ENCODE assay signal across 15 cellular contexts in genomic region chr2:190786404-190787166, GRCh38.
DNase-seq lines count a peak whose midpoint lies in the region; ATAC-seq and TF ChIP-seq lines count a peak whose summit lies in the region.
"Had no signal": no experiment of that assay in that cellular context is flagged by ENCODE, and none has a peak within 500 bp of the region (broad histone marks: within the 10 kb centered on the region; RNA-seq: fewer than 3 reads in every experiment).

No MANE protein-coding gene starts in this region.

- intact Hi-C loops in left colon (cut with DNase I, micrococcal nuclease), result no loop called here
- intact Hi-C loops in activated T-helper 1 cell treated with anti-CD3 and anti-CD28 coated beads, Interleukin-12 subunit alpha, Interleukin-12 subunit beta, Interleukin-2, Interleukin-4 antibody, amounts not matched to agents 30 ng/mL and 10 ng/mL and 1 ng/mL, durations not matched to agents 14 hours and 24 hours and 36 hours (cut with micrococcal nuclease), result no loop called here

- peaks cover 4% of the 10 kb centered on the region for H3K36me3 Mint-ChIP-seq in activated T-helper 1 cell treated with anti-CD3 and anti-CD28 coated beads, Interleukin-12 subunit alpha, Interleukin-12 subunit beta, Interleukin-2, Interleukin-4 antibody, amounts not matched to agents 30 ng/mL and 10 ng/mL and 1 ng/mL, durations not matched to agents 14 hours and 24 hours and 36 hours (ENCODE audit: low read depth)
- H3K36me3 Mint-ChIP-seq in osteocyte (ENCODE audit: unreplicated experiment), result no peaks in the 10 kb centered on the region
- H3K36me3 Mint-ChIP-seq: CD4-positive, alpha-beta memory T cell; stimulated activated memory B cell treated with anti-CD40 and anti-IgM and Interleukin-4, amounts not matched to agents 10 μg/mL and 1 μg/mL and 100 μg/mL, for 72 hours had no signal

- H3K27me3 Mint-ChIP-seq in activated T-helper 1 cell treated with anti-CD3 and anti-CD28 coated beads, Interleukin-12 subunit alpha, Interleukin-12 subunit beta, Interleukin-2, Interleukin-4 antibody, amounts not matched to agents 30 ng/mL and 10 ng/mL and 1 ng/mL, durations not matched to agents 14 hours and 24 hours and 36 hours (ENCODE audit: insufficient read depth), result no peaks in the 10 kb centered on the region
- H3K27me3 Mint-ChIP-seq in osteocyte (ENCODE audit: unreplicated experiment), result no peaks in the 10 kb centered on the region
- H3K27me3 Mint-ChIP-seq: stimulated activated memory B cell treated with anti-CD40 and anti-IgM and Interleukin-4, amounts not matched to agents 10 μg/mL and 1 μg/mL and 100 μg/mL, for 72 hours had no signal

- peaks cover 63% of the 10 kb centered on the region for H3K4me1 Mint-ChIP-seq in activated T-helper 1 cell treated with anti-CD3 and anti-CD28 coated beads, Interleukin-12 subunit alpha, Interleukin-12 subunit beta, Interleukin-2, Interleukin-4 antibody, amounts not matched to agents 30 ng/mL and 10 ng/mL and 1 ng/mL, durations not matched to agents 14 hours and 24 hours and 36 hours (ENCODE audit: low read depth)
- H3K4me1 Mint-ChIP-seq in osteocyte (ENCODE audit: unreplicated experiment), result peaks cover 15% of the 10 kb centered on the region

- H3K79me2 ChIP-seq in smooth muscle cell (ENCODE audit: low read depth), result no peaks in the 10 kb centered on the region

- peak overlapping the region; percentile 43 for H3K27ac ChIP-seq in smooth muscle cell (ENCODE audit: low read depth)
- H3K27ac ChIP-seq: right atrium auricular region had no signal

- H3F3A ChIP-seq in smooth muscle cell (ENCODE audit: low read depth), result peaks cover 19% of the 10 kb centered on the region

- WGBS in smooth muscle cell (ENCODE audit: low lambda C conversion rate), result 18% methylated on average over 3 of the region's 4 CpGs

- no peak overlapping the region for H3K4me3 Mint-ChIP-seq in activated T-helper 1 cell treated with anti-CD3 and anti-CD28 coated beads, Interleukin-12 subunit alpha, Interleukin-12 subunit beta, Interleukin-2, Interleukin-4 antibody, amounts not matched to agents 30 ng/mL and 10 ng/mL and 1 ng/mL, durations not matched to agents 14 hours and 24 hours and 36 hours
- no peak overlapping the region for H3K4me3 Mint-ChIP-seq in osteocyte (ENCODE audit: unreplicated experiment)
- H3K4me3 Mint-ChIP-seq: CD4-positive, alpha-beta memory T cell; stimulated activated memory B cell treated with anti-CD40 and anti-IgM and Interleukin-4, amounts not matched to agents 10 μg/mL and 1 μg/mL and 100 μg/mL, for 72 hours had no signal

- H3K4me1 ChIP-seq in smooth muscle cell (ENCODE audit: low read depth), result peaks cover 25% of the 10 kb centered on the region

- H3K36me3 ChIP-seq in smooth muscle cell (ENCODE audit: low read depth), result no peaks in the 10 kb centered on the region
- H3K36me3 ChIP-seq: right atrium auricular region had no signal

- H2AFZ ChIP-seq in smooth muscle cell (ENCODE audit: low read depth), result no peak overlapping the region

- no peaks in the 10 kb centered on the region for H3K9me3 ChIP-seq in smooth muscle cell (replicated peaks; ENCODE audit: low read depth)
- H3K9me3 ChIP-seq: right atrium auricular region had no signal

- no peaks in the 10 kb centered on the region for H4K20me1 ChIP-seq in smooth muscle cell (ENCODE audit: low read depth)

- no peak overlapping the region for H3K4me2 ChIP-seq in smooth muscle cell

- DNase-seq in NCI-H2107 treated with DMSO at 0.1 percent for 48 hours (lab: John Stamatoyannopoulos, UW; ENCODE audit: unreplicated experiment), result peak; percentile 10
- no peak for DNase-seq in NCI-H2107 (lab: John Stamatoyannopoulos, UW)
- DNase-seq in left colon, result no peak
- no peak for DNase-seq in smooth muscle cell (lab: John Stamatoyannopoulos, UW; ENCODE audit: unreplicated experiment)
- no peak for DNase-seq in activated T-helper 1 cell treated with anti-CD3 and anti-CD28 coated beads, Interleukin-12 subunit alpha, Interleukin-12 subunit beta, Interleukin-2, Interleukin-4 antibody, amounts not matched to agents 30 ng/mL and 10 ng/mL and 1 ng/mL, durations not matched to agents 14 hours and 24 hours and 36 hours (ENCODE audit: low spot score)
- no peak for DNase-seq in osteocyte (ENCODE audit: extremely low spot score, unreplicated experiment)
- DNase-seq: activated CD8-positive, alpha-beta memory T cell treated with anti-CD3 and anti-CD28 coated beads for 24 hours; CD4-positive, alpha-beta memory T cell; foreskin fibroblast; GDM1; NCI-H1694 treated with DMSO at 0.1 percent for 48 hours had no signal

- H3K9me3 Mint-ChIP-seq in activated T-helper 1 cell treated with anti-CD3 and anti-CD28 coated beads, Interleukin-12 subunit alpha, Interleukin-12 subunit beta, Interleukin-2, Interleukin-4 antibody, amounts not matched to agents 30 ng/mL and 10 ng/mL and 1 ng/mL, durations not matched to agents 14 hours and 24 hours and 36 hours, result peaks cover 3% of the 10 kb centered on the region
- peaks cover 11% of the 10 kb centered on the region for H3K9me3 Mint-ChIP-seq in osteocyte (ENCODE audit: unreplicated experiment)

- H3K27ac Mint-ChIP-seq in activated T-helper 1 cell treated with anti-CD3 and anti-CD28 coated beads, Interleukin-12 subunit alpha, Interleukin-12 subunit beta, Interleukin-2, Interleukin-4 antibody, amounts not matched to agents 30 ng/mL and 10 ng/mL and 1 ng/mL, durations not matched to agents 14 hours and 24 hours and 36 hours, result no peak overlapping the region
- no peak overlapping the region for H3K27ac Mint-ChIP-seq in osteocyte (ENCODE audit: unreplicated experiment)
- H3K27ac Mint-ChIP-seq: stimulated activated memory B cell treated with anti-CD40 and anti-IgM and Interleukin-4, amounts not matched to agents 10 μg/mL and 1 μg/mL and 100 μg/mL, for 72 hours had no signal

- H3K4me3 ChIP-seq in smooth muscle cell, result no peak overlapping the region
- H3K4me3 ChIP-seq: right atrium auricular region had no signal

- H3K27me3 ChIP-seq in smooth muscle cell (ENCODE audit: low read depth), result no peaks in the 10 kb centered on the region
- H3K27me3 ChIP-seq: right atrium auricular region had no signal

- TF ChIP-seq CTCF in smooth muscle cell (IDR thresholded peaks at IDR 0.05; ENCODE audit: borderline replicate concordance, insufficient read depth, poor library complexity, severe bottlenecking) (no peak), osteocyte (IDR thresholded peaks at IDR 0.05) (no peak)

- ATAC-seq in SK-N-SH treated with all-trans-retinoic acid at 6 μM for 48 hours (peak; percentile 86), left colon (peak; percentile 27), HG02840 (IDR thresholded peaks at IDR 0.05; ENCODE audit: low FRiP score, unreplicated experiment) (no peak)
- ATAC-seq: stimulated activated memory B cell treated with anti-CD40 and anti-IgM and Interleukin-4, amounts not matched to agents 10 μg/mL and 1 μg/mL and 100 μg/mL, for 72 hours had no signal

- H3K9ac ChIP-seq in smooth muscle cell (ENCODE audit: low read depth), result no peak overlapping the region

TF ChIP-seq in SK-N-SH treated with all-trans-retinoic acid at 6 μM for 48 hours, 23 proteins besides CTCF, POLR2A, EP300 and RAD21:
- no peak for TF ChIP-seq PPARA (CRISPR knock-in tag; IDR thresholded peaks at IDR 0.05; ENCODE audit: borderline replicate concordance)
- no peak for TF ChIP-seq CSRNP3 (CRISPR knock-in tag; IDR thresholded peaks at IDR 0.05)
- no peak for TF ChIP-seq BACH2 (CRISPR knock-in tag; IDR thresholded peaks at IDR 0.05; ENCODE audit: borderline replicate concordance)
- TF ChIP-seq ZNF70 (CRISPR knock-in tag; IDR thresholded peaks at IDR 0.05), result no peak
- peak; percentile 85 for TF ChIP-seq ISL1 (CRISPR knock-in tag; IDR thresholded peaks at IDR 0.05)
- no peak for TF ChIP-seq OSR1 (CRISPR knock-in tag; IDR thresholded peaks at IDR 0.05)
